ENCODE assay signal across 8 cellular contexts in genomic region chr2:219230201-219230540, GRCh38. TPM values are rescaled to one million over a fixed set of nuclear protein-coding genes. Genes with fewer than 3 reads are reported as not detected.
A peak's percentile ranks its signal among the peaks of the same experiment; 100 is the strongest.
DNase-seq lines count a peak whose midpoint lies in the region; ATAC-seq, FAIRE-seq and TF ChIP-seq lines count a peak whose summit lies in the region.

No MANE protein-coding gene starts in this region.

- no peak for TF ChIP-seq CTCF in WTC11 (IDR thresholded peaks at IDR 0.05)
- TF ChIP-seq CTCF in endothelial cell of umbilical vein (IDR thresholded peaks at IDR 0.05; ENCODE audit: extremely low read depth in 1 of 2, insufficient read depth in 1 of 2, low read depth in 1 of 2, low read length in 2 of 2) = no peak
- no peak for TF ChIP-seq CTCF in tibial artery (IDR thresholded peaks at IDR 0.05)

- H3K9me3 ChIP-seq in HUES64 (ENCODE audit: insufficient read depth, low read depth, low read length) = no peaks in the 10 kb centered on the region
- no peaks in the 10 kb centered on the region for H3K9me3 ChIP-seq in endothelial cell of umbilical vein (replicated peaks; ENCODE audit: control insufficient read depth, insufficient read depth, low read length)
- H3K9me3 ChIP-seq in tibial artery = no peaks in the 10 kb centered on the region

- intact Hi-C loops in endothelial cell of umbilical vein (cut with micrococcal nuclease) (no loop called here), tibial artery (cut with DNase I; ENCODE audit: low total_unique reads) (loop anchor here (2.0 kb wide), 1 partner anchor 15 kb away; the partner anchor contains the start of genes GLB1L and STK16)

- ATAC-seq in WTC11 = peak; percentile 15
- ATAC-seq in GM18861 (IDR thresholded peaks at IDR 0.05; ENCODE audit: unreplicated experiment) = no peak

- H3K27ac ChIP-seq in HUES64 (ENCODE audit: low read depth, low read length) (peak overlapping the region; percentile 85; the same call in 1 of the 2 replicates), endothelial cell of umbilical vein (ENCODE audit: insufficient read depth, low read depth, low read length) (peak overlapping the region; percentile 49), tibial artery (peak overlapping the region; percentile 93 to 96)

- peak; percentile 46 for FAIRE-seq in endothelial cell of umbilical vein (lab: Jason Lieb, UNC)

- WGBS in HUES64 = 2% methylated on average over 19 of the region's 19 CpGs

- no peaks in the 10 kb centered on the region for H3K9me1 ChIP-seq in endothelial cell of umbilical vein (replicated peaks; ENCODE audit: control insufficient read depth, extremely low read depth, insufficient read depth, low read length)

- H3K4me3 Mint-ChIP-seq in WTC11 = peak overlapping the region; percentile 93

- peaks cover 20% of the 10 kb centered on the region for H3K79me2 ChIP-seq in endothelial cell of umbilical vein (ENCODE audit: control insufficient read depth, insufficient read depth, low read length)

- peak overlapping the region; percentile 82 for H3K9ac ChIP-seq in HUES64 (ENCODE audit: low read depth, low read length)
- H3K9ac ChIP-seq in endothelial cell of umbilical vein (replicated peaks; ENCODE audit: extremely low read depth, insufficient read depth, low read length) = peak overlapping the region; percentile 66

- peaks cover 12% of the 10 kb centered on the region for H3K4me1 Mint-ChIP-seq in WTC11

- H3K4me2 ChIP-seq in endothelial cell of umbilical vein (ENCODE audit: insufficient read depth, low read length) = peak overlapping the region; percentile 68

- peaks cover 51% of the 10 kb centered on the region for H3K36me3 ChIP-seq in HUES64 (ENCODE audit: insufficient read depth, low read length)
- peaks cover 0 to 23% of the 10 kb centered on the region in 2 experiments for H3K36me3 ChIP-seq in endothelial cell of umbilical vein (ENCODE audit: control insufficient read depth in 2 of 2, extremely low read depth in 1 of 2, insufficient read depth in 2 of 2, low read length in 2 of 2)
- peaks cover 39 to 54% (median 54%) of the 10 kb centered on the region in 3 donors for H3K36me3 ChIP-seq in tibial artery

- no TSS peak for BruUV-seq in endothelial cell of umbilical vein (replicated peaks; lab: Mats Ljungman, UMichigan)

- H3K4me1 ChIP-seq in HUES64 (ENCODE audit: insufficient read depth, low read length) = 0 out of 2 replicates have a peak, but pooled peaks cover 5% of the 10 kb centered on the region
- H3K4me1 ChIP-seq in endothelial cell of umbilical vein (ENCODE audit: control insufficient read depth, extremely low read depth, insufficient read depth, low read length) = peaks cover 15% of the 10 kb centered on the region
- peaks cover 5 to 44% (median 26%) of the 10 kb centered on the region in 4 donors for H3K4me1 ChIP-seq in tibial artery

- H3K27me3 ChIP-seq in HUES64 (ENCODE audit: insufficient read depth, low read length) = no peaks in the 10 kb centered on the region
- no peaks in the 10 kb centered on the region for H3K27me3 ChIP-seq in endothelial cell of umbilical vein (ENCODE audit: control insufficient read depth in 2 of 2, insufficient read depth in 2 of 2, low read length in 2 of 2)
- H3K27me3 ChIP-seq in tibial artery = no peaks in the 10 kb centered on the region

- no peaks in the 10 kb centered on the region for H3K9me3 Mint-ChIP-seq in WTC11

- peak overlapping the region; percentile 37 for H2AFZ ChIP-seq in endothelial cell of umbilical vein (ENCODE audit: low read depth, low read length)

- no peaks in the 10 kb centered on the region for H3K27me3 Mint-ChIP-seq in WTC11 (ENCODE audit: low read depth)

- CTCF ChIA-PET in WTC11 (lab: Charles Lee) = interaction anchor here (1.0 to 2.4 kb wide), 3 partner anchors 48 to 69 kb away, joined by 3 to 21 read pairs (median 6); no protein-coding TSS in a partner anchor
- CTCF ChIA-PET in endothelial cell of umbilical vein (lab: Charles Lee) = interaction anchor here (0.6 to 1.9 kb wide), 9 partner anchors 9 to 216 kb away, joined by 3 to 19 read pairs (median 5); partner anchors contain the start of genes ABCB6, DNAJB2, GLB1L and SLC23A3

- DNase-seq in NCI-H345 (lab: John Stamatoyannopoulos, UW) = peak; percentile 22
- DNase-seq in NCI-H345 treated with DMSO at 0.1 percent for 48 hours (lab: John Stamatoyannopoulos, UW; ENCODE audit: unreplicated experiment) = no peak
- peak; percentile 45 for DNase-seq in WTC11 (ENCODE audit: low spot score)
- DNase-seq in endothelial cell of umbilical vein (ENCODE audit: low read depth, low spot score) = no peak
- DNase-seq in mucosa of gallbladder (ENCODE audit: low spot score) = peak; percentile 69
- DNase-seq in tibial artery = peak in 1 of 2 donors; percentile 79

- peak overlapping the region; percentile 97 for H3K27ac Mint-ChIP-seq in WTC11

- dilution Hi-C loops in endothelial cell of umbilical vein (cut with MboI; ENCODE audit: extremely low pct_ligation_motif_present, low sequenced_read_pairs) = no loop called here

- H3K4me3 ChIP-seq in HUES64 (ENCODE audit: low read length) (peak overlapping the region; percentile 84), endothelial cell of umbilical vein (replicated peaks in 1 of 3; ENCODE audit: insufficient read depth in 1 of 3, low read depth in 1 of 3, low read length in 3 of 3) (peak overlapping the region; percentile 70 to 76 (median 70)), tibial artery (peak overlapping the region; percentile 62 to 77)

- no peak for TF ChIP-seq POLR2A in endothelial cell of umbilical vein (IDR thresholded peaks at IDR 0.05; ENCODE audit: low read depth, low read length)

- no peaks in the 10 kb centered on the region for H4K20me1 ChIP-seq in endothelial cell of umbilical vein (replicated peaks; ENCODE audit: control insufficient read depth, extremely low read depth, insufficient read depth, low read length)

- peaks cover 46% of the 10 kb centered on the region for H3K36me3 Mint-ChIP-seq in WTC11

- POLR2A ChIA-PET in WTC11 (lab: Charles Lee) = interaction anchor here (0.6 to 2.4 kb wide), 6 partner anchors 12 to 65 kb away, joined by 3 to 18 read pairs (median 5); partner anchors contain the start of genes ABCB6, DNAJB2, GLB1L and STK16
- POLR2A ChIA-PET in endothelial cell of umbilical vein (lab: Charles Lee) = interaction anchor here (1.5 to 1.9 kb wide), 3 partner anchors 12 to 54 kb away, joined by 5 to 7 read pairs (median 6); partner anchors contain the start of gene CNPPD1

RNA-seq across cellular contexts. Expression of gene ANKZF1, which starts 0.6 kb away (rescaled TPM):
- polyA plus RNA-seq in HUES64 (2013, experiment 1 of 2) = 17.8 TPM
- 18.8 TPM for polyA plus RNA-seq in HUES64 (2013, experiment 2 of 2)
- 56.9 to 70.4 TPM (median 58.0 TPM) in 3 replicates for total RNA-seq in WTC11 (2021)
- 34.0 and 36.2 TPM in 2 replicates for total RNA-seq in endothelial cell of umbilical vein
- polyA plus RNA-seq in endothelial cell of umbilical vein = 23.4 and 26.5 TPM in 2 replicates
- polyA plus RNA-seq in endothelial cell of umbilical vein (2011; cell fraction: cytosol; rRNA removed) = 9.5 and 11.3 TPM in 2 replicates
- 247 and 254 TPM in 2 replicates for polyA plus RNA-seq in endothelial cell of umbilical vein (2011; cell fraction: nucleus; rRNA removed)
- polyA plus RNA-seq in endothelial cell of umbilical vein (2012) = 17.9 and 20.6 TPM in 2 replicates
- polyA minus RNA-seq in endothelial cell of umbilical vein = 24.7 and 30.2 TPM in 2 replicates
- polyA minus RNA-seq in endothelial cell of umbilical vein (2011; cell fraction: cytosol; rRNA and poly(A)+ RNA removed) = 13.5 TPM
- polyA minus RNA-seq in endothelial cell of umbilical vein (2011; cell fraction: nucleus; rRNA and poly(A)+ RNA removed) = 51.8 and 63.3 TPM in 2 replicates
- 74.4 TPM for total RNA-seq in mucosa of gallbladder

RNA-seq across cellular contexts. Expression of gene ATG9A, which starts 0.7 kb away (rescaled TPM):
- polyA plus RNA-seq in HUES64 (2013, experiment 1 of 2) = 24.4 TPM
- 34.3 TPM for polyA plus RNA-seq in HUES64 (2013, experiment 2 of 2)
- total RNA-seq in WTC11 (2021) = 42.9 to 48.4 TPM (median 46.7 TPM) in 3 replicates
- 62.2 and 65.5 TPM in 2 replicates for total RNA-seq in endothelial cell of umbilical vein
- 95.0 and 110 TPM in 2 replicates for polyA plus RNA-seq in endothelial cell of umbilical vein
- 63.1 and 63.6 TPM in 2 replicates for polyA plus RNA-seq in endothelial cell of umbilical vein (2011; cell fraction: cytosol; rRNA removed)
- polyA plus RNA-seq in endothelial cell of umbilical vein (2011; cell fraction: nucleus; rRNA removed) = 73.2 and 82.3 TPM in 2 replicates
- 66.6 and 67.7 TPM in 2 replicates for polyA plus RNA-seq in endothelial cell of umbilical vein (2012)
- polyA minus RNA-seq in endothelial cell of umbilical vein = 160 and 181 TPM in 2 replicates
- 44.4 TPM for polyA minus RNA-seq in endothelial cell of umbilical vein (2011; cell fraction: cytosol; rRNA and poly(A)+ RNA removed)
- polyA minus RNA-seq in endothelial cell of umbilical vein (2011; cell fraction: nucleus; rRNA and poly(A)+ RNA removed) = 44.0 and 56.0 TPM in 2 replicates
- 73.1 TPM for total RNA-seq in mucosa of gallbladder

RNA-seq across cellular contexts. Expression of gene ABCB6, which starts 11.4 kb away (rescaled TPM):
- polyA plus RNA-seq in HUES64 (2013, experiment 1 of 2) = 16.3 TPM
- polyA plus RNA-seq in HUES64 (2013, experiment 2 of 2) = 20.2 TPM
- total RNA-seq in WTC11 (2021) = 42.1 to 45.3 TPM (median 44.8 TPM) in 3 replicates
- total RNA-seq in endothelial cell of umbilical vein = 26.6 and 32.5 TPM in 2 replicates
- 25.7 and 35.1 TPM in 2 replicates for polyA plus RNA-seq in endothelial cell of umbilical vein
- 18.9 and 24.0 TPM in 2 replicates for polyA plus RNA-seq in endothelial cell of umbilical vein (2011; cell fraction: cytosol; rRNA removed)
- polyA plus RNA-seq in endothelial cell of umbilical vein (2011; cell fraction: nucleus; rRNA removed) = 118 and 144 TPM in 2 replicates
- polyA plus RNA-seq in endothelial cell of umbilical vein (2012) = 25.1 and 28.6 TPM in 2 replicates
- 45.0 and 58.6 TPM in 2 replicates for polyA minus RNA-seq in endothelial cell of umbilical vein
- 4.3 TPM for polyA minus RNA-seq in endothelial cell of umbilical vein (2011; cell fraction: cytosol; rRNA and poly(A)+ RNA removed)
- polyA minus RNA-seq in endothelial cell of umbilical vein (2011; cell fraction: nucleus; rRNA and poly(A)+ RNA removed) = 28.8 and 36.5 TPM in 2 replicates
- 65.8 TPM for total RNA-seq in mucosa of gallbladder

RNA-seq across cellular contexts. Expression of gene GLB1L, which starts 15.1 kb away (rescaled TPM):
- 3.2 TPM for polyA plus RNA-seq in HUES64 (2013, experiment 1 of 2)
- 5.6 TPM for polyA plus RNA-seq in HUES64 (2013, experiment 2 of 2)
- 5.2 to 6.4 TPM (median 6.1 TPM) in 3 replicates for total RNA-seq in WTC11 (2021)
- 9.2 and 9.5 TPM in 2 replicates for total RNA-seq in endothelial cell of umbilical vein
- polyA plus RNA-seq in endothelial cell of umbilical vein = 11.9 and 13.6 TPM in 2 replicates
- polyA plus RNA-seq in endothelial cell of umbilical vein (2011; cell fraction: cytosol; rRNA removed) = 9.2 and 10.7 TPM in 2 replicates
- 15.2 and 18.4 TPM in 2 replicates for polyA plus RNA-seq in endothelial cell of umbilical vein (2011; cell fraction: nucleus; rRNA removed)
- 9.4 and 17.0 TPM in 2 replicates for polyA plus RNA-seq in endothelial cell of umbilical vein (2012)
- polyA minus RNA-seq in endothelial cell of umbilical vein = 17.0 and 21.3 TPM in 2 replicates
- 3.9 TPM for polyA minus RNA-seq in endothelial cell of umbilical vein (2011; cell fraction: cytosol; rRNA and poly(A)+ RNA removed)
- 6.2 and 7.7 TPM in 2 replicates for polyA minus RNA-seq in endothelial cell of umbilical vein (2011; cell fraction: nucleus; rRNA and poly(A)+ RNA removed)
- total RNA-seq in mucosa of gallbladder = 22.2 TPM

RNA-seq across cellular contexts. Expression of gene STK16, which starts 15.1 kb away (rescaled TPM):
- 18.8 TPM for polyA plus RNA-seq in HUES64 (2013, experiment 1 of 2)
- polyA plus RNA-seq in HUES64 (2013, experiment 2 of 2) = 19.5 TPM
- total RNA-seq in WTC11 (2021) (27.4 to 28.8 TPM (median 27.5 TPM) in 3 replicates), endothelial cell of umbilical vein (18.8 and 21.1 TPM in 2 replicates), mucosa of gallbladder (27.5 TPM)
- 61.3 and 63.2 TPM in 2 replicates for polyA plus RNA-seq in endothelial cell of umbilical vein
- 40.9 and 45.9 TPM in 2 replicates for polyA plus RNA-seq in endothelial cell of umbilical vein (2011; cell fraction: cytosol; rRNA removed)
- polyA plus RNA-seq in endothelial cell of umbilical vein (2011; cell fraction: nucleus; rRNA removed) = 40.4 and 43.8 TPM in 2 replicates
- 21.1 and 32.4 TPM in 2 replicates for polyA plus RNA-seq in endothelial cell of umbilical vein (2012)
- 37.4 and 43.2 TPM in 2 replicates for polyA minus RNA-seq in endothelial cell of umbilical vein
- 13.6 TPM for polyA minus RNA-seq in endothelial cell of umbilical vein (2011; cell fraction: cytosol; rRNA and poly(A)+ RNA removed)
- polyA minus RNA-seq in endothelial cell of umbilical vein (2011; cell fraction: nucleus; rRNA and poly(A)+ RNA removed) = 27.8 and 28.3 TPM in 2 replicates

Comparison
In these comparisons a context has a peak if more than half of its experiments do, and no peak if none do; other contexts are left out.
1. DNase-seq: peak in NCI-H345 (single experiment), WTC11 (single experiment) and mucosa of gallbladder (single experiment); none in NCI-H345 treated with DMSO at 0.1 percent for 48 hours (single experiment) and endothelial cell of umbilical vein (single experiment).
2. Peak in every context shown above with its lines, with median percentiles within 50 percentile points of each other: H3K27ac ChIP-seq and H3K4me3 ChIP-seq.